Comparison of ENCODE assay signal across 8 cellular contexts in the genomic region with DNA sequence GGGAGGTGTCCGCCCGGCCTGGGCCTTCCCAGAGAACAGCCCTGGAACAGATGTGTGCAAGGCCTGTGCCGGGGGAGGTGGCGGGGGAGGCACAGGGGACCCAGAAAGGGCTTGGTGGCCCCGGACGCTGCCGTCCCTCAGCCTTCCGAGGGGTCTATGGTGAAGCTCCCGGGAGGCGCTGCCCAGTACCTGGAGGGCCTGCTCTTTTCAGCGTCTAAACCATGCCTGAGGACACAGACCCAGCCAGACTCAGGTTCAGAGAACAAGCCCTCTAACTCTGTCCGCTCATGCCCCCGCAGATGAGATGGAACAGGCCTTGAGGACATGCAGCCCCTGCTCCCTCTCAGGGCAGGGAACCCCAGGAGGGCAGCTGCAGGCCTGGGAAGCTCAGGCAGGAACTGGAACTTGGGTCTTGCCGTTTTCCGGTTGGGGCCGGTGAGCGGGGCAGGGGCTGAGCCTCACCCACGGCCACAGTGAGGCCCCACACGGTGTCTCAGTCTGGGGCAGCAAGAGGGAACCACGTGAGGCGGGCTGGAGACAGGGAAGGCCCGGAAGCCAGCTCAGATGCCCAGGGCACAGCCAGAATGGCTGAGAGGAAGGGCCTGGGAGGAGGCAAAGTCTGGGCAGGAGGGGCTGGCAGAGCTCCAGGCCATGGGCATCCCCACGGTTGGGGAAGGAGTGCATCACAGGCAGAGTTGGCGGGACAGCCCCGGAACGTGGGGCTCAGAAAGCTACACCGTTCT. TPM values are rescaled to one million over a fixed set of nuclear protein-coding genes. Genes with fewer than 3 reads are reported as not detected.
DNase-seq lines count a peak whose midpoint lies in the region; ATAC-seq and TF ChIP-seq lines count a peak whose summit lies in the region.

No MANE protein-coding gene starts in this region.

- H2AFZ ChIP-seq in osteoblast (ENCODE audit: low read length), result no peak overlapping the region

- H3K9me3 ChIP-seq in osteoblast (ENCODE audit: low read depth, low read length), result no peaks in the 10 kb centered on the region

- TF ChIP-seq CTCF in 22Rv1 (IDR thresholded peaks at IDR 0.05) (no peak), fibroblast of the aortic adventitia (IDR thresholded peaks at IDR 0.05; ENCODE audit: insufficient read depth, low read length) (no peak), osteoblast (IDR thresholded peaks at IDR 0.05; ENCODE audit: extremely low read depth, low read depth, low read length) (no peak)

- H3K4me3 ChIP-seq in fibroblast of the aortic adventitia (ENCODE audit: low read depth, low read length) (no peak overlapping the region), osteoblast (ENCODE audit: insufficient read depth, low read length) (no peak overlapping the region)

- H3K79me2 ChIP-seq in osteoblast (ENCODE audit: insufficient read depth, low read length), result peaks cover 64% of the 10 kb centered on the region

- ATAC-seq in GM18870 (IDR thresholded peaks at IDR 0.05; ENCODE audit: unreplicated experiment) (no peak), GM21360 (IDR thresholded peaks at IDR 0.05; ENCODE audit: unreplicated experiment) (no peak), GM19463 (IDR thresholded peaks at IDR 0.05; ENCODE audit: unreplicated experiment) (no peak)

- H3K4me1 ChIP-seq in osteoblast (ENCODE audit: insufficient read depth, low read length), result peaks cover 39% of the 10 kb centered on the region

- H4K20me1 ChIP-seq in osteoblast (ENCODE audit: insufficient read depth, low read length), result peaks cover 98% of the 10 kb centered on the region

- H3K4me2 ChIP-seq in osteoblast (ENCODE audit: insufficient read depth, low read length), result no peak overlapping the region

- peaks cover 76% of the 10 kb centered on the region for H3K36me3 ChIP-seq in osteoblast (ENCODE audit: insufficient read depth, low read length)

- H3K27me3 ChIP-seq in osteoblast (ENCODE audit: insufficient read depth, low read length), result no peaks in the 10 kb centered on the region

- peak; percentile 38 for DNase-seq in HS-5 (ENCODE audit: low read depth)
- peak; percentile 59 for DNase-seq in activated T-cell treated with anti-CD3 and anti-CD28 coated beads, Interleukin-2, amount 50 U/mL, for 1 hour
- DNase-seq in fibroblast of the aortic adventitia (ENCODE audit: low read depth), result peak; percentile 22
- peak; percentile 95 for DNase-seq in osteoblast (ENCODE audit: insufficient read length, low spot score, missing footprints)

- H3K27ac ChIP-seq in 22Rv1, result peak overlapping the region; percentile 43; the same call in 1 of the 2 replicates
- peak overlapping the region; percentile 48 for H3K27ac ChIP-seq in osteoblast (ENCODE audit: low read depth, low read length)

RNA-seq across cellular contexts. Expression of a gene that starts 12.5 kb away (rescaled TPM):
- total RNA-seq in fibroblast of the aortic adventitia (ENCODE audit: low replicate concordance) (13.0 and 44.6 TPM in 2 replicates), osteoblast (129 and 222 TPM in 2 replicates)

RNA-seq across cellular contexts. Expression of a gene that starts 28.7 kb away (rescaled TPM):
- total RNA-seq in fibroblast of the aortic adventitia (ENCODE audit: low replicate concordance) (15.2 and 37.4 TPM in 2 replicates), osteoblast (21.0 and 25.9 TPM in 2 replicates)

RNA-seq across cellular contexts. Expression of a gene that starts 32.1 kb away (rescaled TPM):
- 28.9 and 52.7 TPM in 2 replicates for total RNA-seq in fibroblast of the aortic adventitia (ENCODE audit: low replicate concordance)
- total RNA-seq in osteoblast, result 45.4 and 50.3 TPM in 2 replicates

Comparison
In these comparisons a context has a peak if more than half of its experiments do, and no peak if none do; other contexts are left out.
1. DNase-seq: peak in every context shown above with its lines; median percentile 95 in osteoblast; 59 in activated T-cell treated with anti-CD3 and anti-CD28 coated beads, Interleukin-2, amount 50 U/mL, for 1 hour; 38 in HS-5; 22 in fibroblast of the aortic adventitia.